Comparison of ENCODE assay signal across 8 cellular contexts in the genomic region with DNA sequence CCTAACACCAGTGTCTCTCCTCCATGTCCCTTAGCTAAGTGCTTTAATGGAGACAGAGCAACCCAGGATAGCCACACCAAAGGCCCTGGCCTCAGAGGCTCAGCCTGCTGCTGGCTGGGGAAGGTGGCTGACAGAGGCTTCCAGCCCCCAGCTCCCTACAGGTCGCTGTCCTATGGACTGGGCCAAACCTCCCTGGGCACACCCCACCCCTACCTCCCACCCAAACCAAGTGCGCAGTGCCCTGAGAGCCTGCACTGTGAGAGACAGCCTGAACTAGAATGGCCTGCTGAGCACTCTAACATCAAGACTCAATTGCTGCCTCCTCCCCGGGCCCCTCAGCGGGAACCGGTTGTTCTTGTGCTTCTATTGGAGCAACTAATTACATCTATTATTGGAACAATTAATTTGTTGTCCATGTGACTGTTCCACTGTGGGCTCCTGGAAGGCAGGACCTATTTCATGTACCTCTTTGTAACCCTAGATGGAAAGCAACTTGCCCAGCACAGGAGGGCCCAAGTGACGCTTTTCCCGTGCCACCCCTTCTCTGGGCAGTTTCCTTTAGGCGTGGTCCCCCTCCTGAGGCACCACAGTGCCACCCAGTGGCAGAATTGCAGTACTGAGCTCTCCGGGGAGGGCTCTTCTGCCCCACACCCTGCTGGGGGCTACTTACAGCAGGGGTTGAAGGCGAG.
DNase-seq lines count a peak whose midpoint lies in the region; ATAC-seq, FAIRE-seq and TF ChIP-seq lines count a peak whose summit lies in the region.

No MANE protein-coding gene starts in this region.

- BruUV-seq in HepG2 (replicated peaks; lab: Mats Ljungman, UMichigan): no TSS peak

- H3K36me3 ChIP-seq in HepG2 (replicated peaks in 1 of 2; ENCODE audit: control insufficient read depth in 1 of 2, insufficient read depth in 2 of 2, low read length in 2 of 2): no peaks in the 10 kb centered on the region

- H4K20me1 ChIP-seq in HepG2 (ENCODE audit: insufficient read depth, low read length): no peaks in the 10 kb centered on the region

- TF ChIP-seq EP300 in HepG2 (IDR thresholded peaks at IDR 0.05; ENCODE audit: low read depth in 2 of 2, low read length in 2 of 2) (no peak), HepG2 (CRISPR knock-in tag; IDR thresholded peaks at IDR 0.05; ENCODE audit: borderline replicate concordance) (no peak)

- peaks cover 20% of the 10 kb centered on the region; the same call in 1 of the 2 replicates for H3K4me1 ChIP-seq in HepG2 (ENCODE audit: insufficient read depth, low read length)

- POLR2A ChIA-PET in HepG2 (lab: Yijun Ruan, JAX): interaction anchor here (0.5 to 1.6 kb wide), 3 partner anchors 50 to 185 kb away, joined by 3 to 8 read pairs (median 4); no protein-coding TSS in a partner anchor

- TF ChIP-seq CTCF in HepG2 (CRISPR knock-in tag; IDR thresholded peaks at IDR 0.05): peak; percentile 97

- no peak overlapping the region for H3K9ac ChIP-seq in HepG2 (ENCODE audit: insufficient read depth, low read depth, low read length)

- intact Hi-C loops in HepG2 (cut with micrococcal nuclease; ENCODE audit: unreplicated experiment): loop anchor here (1.0 to 10.0 kb wide), 4 partner anchors 62 to 236 kb away; no protein-coding TSS in a partner anchor

- H3K27me3 ChIP-seq in HepG2 (ENCODE audit: control insufficient read depth in 1 of 2, insufficient read depth in 2 of 2, low read length in 2 of 2): peaks cover 0 to 7% of the 10 kb centered on the region in 2 experiments; a peak in 2 of 5 replicates

- WGBS in HepG2 (ENCODE audit: low lambda C conversion rate): 15% methylated on average over 8 of the region's 10 CpGs

- H3K79me2 ChIP-seq in HepG2 (ENCODE audit: insufficient read depth, low read length): no peaks in the 10 kb centered on the region

- peak; percentile 53 for FAIRE-seq in HepG2 (lab: Jason Lieb, UNC)

- CTCF ChIA-PET in HepG2 (lab: Yijun Ruan, JAX; ENCODE audit: low intra/inter-chr PET ratio, low total read pairs): interaction anchor here (1.0 to 3.9 kb wide), 6 partner anchors 62 to 237 kb away, joined by 3 to 43 read pairs (median 6); a partner anchor contains a TSS

- in situ Hi-C loops in HepG2 (cut with HindIII; ENCODE audit: extremely low pct_ligation_motif_present, low pct_unique_long_range_greater_than_20kb): no loop called here

- H3K4me3 ChIP-seq in HepG2 (replicated peaks in 1 of 3; ENCODE audit: insufficient read depth in 1 of 3, low read depth in 2 of 3, low read length in 3 of 3): peak overlapping the region in 1 of 3 experiments; percentile 48; a peak in 2 of 6 replicates

- TF ChIP-seq POLR2A in HepG2 (IDR thresholded peaks at IDR 0.05; ENCODE audit: insufficient read depth in 1 of 2, low read depth in 2 of 2, low read length in 2 of 2): no peak

- peak; percentile 88 for DNase-seq in Ammon's horn (ENCODE audit: low spot score)
- DNase-seq in NCI-H2227 (lab: John Stamatoyannopoulos, UW; ENCODE audit: unreplicated experiment): peak; percentile 72
- DNase-seq in activated CD4-positive, alpha-beta T cell treated with anti-CD3 and anti-CD28 coated beads for 24 hours (ENCODE audit: low read depth in 2 of 2): peak; percentile 59 to 66
- DNase-seq in cerebellum (ENCODE audit: low spot score): peak; percentile 69
- DNase-seq in HepG2 (ENCODE audit: low spot score): peak; percentile 57
- DNase-seq in stimulated activated CD4-positive, alpha-beta T cell treated with anti-CD3 and anti-CD28 coated beads, Interleukin-4, amount 100 ng/mL, for 48 hours (ENCODE audit: low read depth in 2 of 2): peak; percentile 50 to 66

- H3K27ac ChIP-seq in HepG2 (ENCODE audit: extremely low read length, insufficient read depth, low read length): no peak overlapping the region

- no peaks in the 10 kb centered on the region for H3K9me3 ChIP-seq in HepG2 (ENCODE audit: low read length)

- peak; percentile 94 for TF ChIP-seq RAD21 in HepG2 (CRISPR knock-in tag; IDR thresholded peaks at IDR 0.05)

- peak overlapping the region; percentile 78 for H3K4me2 ChIP-seq in HepG2 (ENCODE audit: low read depth, low read length)

- H2AFZ ChIP-seq in HepG2 (ENCODE audit: low read length): peak overlapping the region; percentile 15

- ATAC-seq in GM18873 (IDR thresholded peaks at IDR 0.05; ENCODE audit: low FRiP score, unreplicated experiment) (peak; percentile 69), HG03103 (IDR thresholded peaks at IDR 0.05; ENCODE audit: low read depth, unreplicated experiment) (peak; percentile 81), HepG2 (peak; percentile 95)

TF ChIP-seq in HepG2, 621 proteins besides CTCF, POLR2A, EP300 and RAD21 (continues in another document):
- peak; percentile 34; the same call in 1 of the 2 replicates for TF ChIP-seq NCOA2 (CRISPR knock-in tag; IDR thresholded peaks at IDR 0.05)
- no peak for TF ChIP-seq LCORL (IDR thresholded peaks at IDR 0.05)
- TF ChIP-seq LCORL (CRISPR knock-in tag; IDR thresholded peaks at IDR 0.05): no peak
- TF ChIP-seq REPIN1 (CRISPR knock-in tag; IDR thresholded peaks at IDR 0.05; ENCODE audit: borderline replicate concordance, low read depth): 0 out of 2 replicates have a peak, but pooled peaks have one; percentile 3
- no peak for TF ChIP-seq SMAD9 (CRISPR knock-in tag; IDR thresholded peaks at IDR 0.05)
- TF ChIP-seq, protein P1, sequence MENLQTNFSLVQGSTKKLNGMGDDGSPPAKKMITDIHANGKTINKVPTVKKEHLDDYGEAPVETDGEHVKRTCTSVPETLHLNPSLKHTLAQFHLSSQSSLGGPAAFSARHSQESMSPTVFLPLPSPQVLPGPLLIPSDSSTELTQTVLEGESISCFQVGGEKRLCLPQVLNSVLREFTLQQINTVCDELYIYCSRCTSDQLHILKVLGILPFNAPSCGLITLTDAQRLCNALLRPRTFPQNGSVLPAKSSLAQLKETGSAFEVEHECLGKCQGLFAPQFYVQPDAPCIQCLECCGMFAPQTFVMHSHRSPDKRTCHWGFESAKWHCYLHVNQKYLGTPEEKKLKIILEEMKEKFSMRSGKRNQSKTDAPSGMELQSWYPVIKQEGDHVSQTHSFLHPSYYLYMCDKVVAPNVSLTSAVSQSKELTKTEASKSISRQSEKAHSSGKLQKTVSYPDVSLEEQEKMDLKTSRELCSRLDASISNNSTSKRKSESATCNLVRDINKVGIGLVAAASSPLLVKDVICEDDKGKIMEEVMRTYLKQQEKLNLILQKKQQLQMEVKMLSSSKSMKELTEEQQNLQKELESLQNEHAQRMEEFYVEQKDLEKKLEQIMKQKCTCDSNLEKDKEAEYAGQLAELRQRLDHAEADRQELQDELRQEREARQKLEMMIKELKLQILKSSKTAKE (CRISPR knock-in tag; IDR thresholded peaks at IDR 0.05; ENCODE audit: borderline replicate concordance): no peak
- no peak for TF ChIP-seq PHF8 (CRISPR knock-in tag; IDR thresholded peaks at IDR 0.05)
- no peak for TF ChIP-seq ZNF460 (CRISPR knock-in tag; IDR thresholded peaks at IDR 0.05; ENCODE audit: borderline replicate concordance)
- no peak for TF ChIP-seq PHF21A (CRISPR knock-in tag; IDR thresholded peaks at IDR 0.05)
- no peak for TF ChIP-seq NFKB2 (CRISPR knock-in tag; IDR thresholded peaks at IDR 0.05; ENCODE audit: borderline replicate concordance)
- TF ChIP-seq KMT2B (CRISPR knock-in tag; IDR thresholded peaks at IDR 0.05): no peak
- TF ChIP-seq, protein P2, sequence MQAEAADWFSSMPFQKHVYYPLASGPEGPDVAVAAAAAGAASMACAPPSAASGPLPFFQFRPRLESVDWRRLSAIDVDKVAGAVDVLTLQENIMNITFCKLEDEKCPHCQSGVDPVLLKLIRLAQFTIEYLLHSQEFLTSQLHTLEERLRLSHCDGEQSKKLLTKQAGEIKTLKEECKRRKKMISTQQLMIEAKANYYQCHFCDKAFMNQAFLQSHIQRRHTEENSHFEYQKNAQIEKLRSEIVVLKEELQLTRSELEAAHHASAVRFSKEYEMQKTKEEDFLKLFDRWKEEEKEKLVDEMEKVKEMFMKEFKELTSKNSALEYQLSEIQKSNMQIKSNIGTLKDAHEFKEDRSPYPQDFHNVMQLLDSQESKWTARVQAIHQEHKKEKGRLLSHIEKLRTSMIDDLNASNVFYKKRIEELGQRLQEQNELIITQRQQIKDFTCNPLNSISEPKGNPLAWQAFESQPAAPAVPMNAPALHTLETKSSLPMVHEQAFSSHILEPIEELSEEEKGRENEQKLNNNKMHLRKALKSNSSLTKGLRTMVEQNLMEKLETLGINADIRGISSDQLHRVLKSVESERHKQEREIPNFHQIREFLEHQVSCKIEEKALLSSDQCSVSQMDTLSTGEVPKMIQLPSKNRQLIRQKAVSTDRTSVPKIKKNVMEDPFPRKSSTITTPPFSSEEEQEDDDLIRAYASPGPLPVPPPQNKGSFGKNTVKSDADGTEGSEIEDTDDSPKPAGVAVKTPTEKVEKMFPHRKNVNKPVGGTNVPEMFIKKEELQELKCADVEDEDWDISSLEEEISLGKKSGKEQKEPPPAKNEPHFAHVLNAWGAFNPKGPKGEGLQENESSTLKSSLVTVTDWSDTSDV (CRISPR knock-in tag; IDR thresholded peaks at IDR 0.05): no peak
- TF ChIP-seq, protein P3, sequence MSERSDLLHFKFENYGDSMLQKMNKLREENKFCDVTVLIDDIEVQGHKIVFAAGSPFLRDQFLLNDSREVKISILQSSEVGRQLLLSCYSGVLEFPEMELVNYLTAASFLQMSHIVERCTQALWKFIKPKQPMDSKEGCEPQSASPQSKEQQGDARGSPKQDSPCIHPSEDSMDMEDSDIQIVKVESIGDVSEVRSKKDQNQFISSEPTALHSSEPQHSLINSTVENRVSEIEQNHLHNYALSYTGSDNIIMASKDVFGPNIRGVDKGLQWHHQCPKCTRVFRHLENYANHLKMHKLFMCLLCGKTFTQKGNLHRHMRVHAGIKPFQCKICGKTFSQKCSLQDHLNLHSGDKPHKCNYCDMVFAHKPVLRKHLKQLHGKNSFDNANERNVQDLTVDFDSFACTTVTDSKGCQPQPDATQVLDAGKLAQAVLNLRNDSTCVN (CRISPR knock-in tag; IDR thresholded peaks at IDR 0.05; ENCODE audit: borderline replicate concordance): no peak
- TF ChIP-seq, protein P4, sequence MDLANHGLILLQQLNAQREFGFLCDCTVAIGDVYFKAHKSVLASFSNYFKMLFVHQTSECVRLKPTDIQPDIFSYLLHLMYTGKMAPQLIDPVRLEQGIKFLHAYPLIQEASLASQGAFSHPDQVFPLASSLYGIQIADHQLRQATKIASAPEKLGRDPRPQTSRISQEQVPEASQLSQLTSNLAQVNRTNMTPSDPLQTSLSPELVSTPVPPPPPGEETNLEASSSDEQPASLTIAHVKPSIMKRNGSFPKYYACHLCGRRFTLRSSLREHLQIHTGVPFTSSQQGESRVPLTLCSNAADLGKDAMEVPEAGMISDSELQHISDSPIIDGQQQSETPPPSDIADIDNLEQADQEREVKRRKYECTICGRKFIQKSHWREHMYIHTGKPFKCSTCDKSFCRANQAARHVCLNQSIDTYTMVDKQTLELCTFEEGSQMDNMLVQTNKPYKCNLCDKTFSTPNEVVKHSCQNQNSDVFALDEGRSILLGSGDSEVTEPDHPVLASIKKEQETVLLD (CRISPR knock-in tag; IDR thresholded peaks at IDR 0.05; ENCODE audit: low read depth): no peak
- no peak for TF ChIP-seq NKX3-1 (CRISPR knock-in tag; IDR thresholded peaks at IDR 0.05)
- no peak for TF ChIP-seq FOXA1 (IDR thresholded peaks at IDR 0.05)
- no peak for TF ChIP-seq FOXA1 (CRISPR knock-in tag; IDR thresholded peaks at IDR 0.05)
